In genomic region chrX:70508296-70508911, GRCh38 we compare ENCODE assay signal across 8 cellular contexts.
DNase-seq lines count a peak whose midpoint lies in the region; ATAC-seq lines count a peak whose summit lies in the region.

No MANE protein-coding gene starts in this region.

- no peaks in the 10 kb centered on the region for H3K4me1 ChIP-seq in mesenchymal stem cell (ENCODE audit: control insufficient read depth, insufficient read depth, low read depth, low read length)
- H3K4me1 ChIP-seq in effector memory CD4-positive, alpha-beta T cell (ENCODE audit: control insufficient read depth, insufficient read depth, low read length, poor library complexity, severe bottlenecking), result no peaks in the 10 kb centered on the region

- no peak overlapping the region for H3K4ac ChIP-seq in mesenchymal stem cell (ENCODE audit: low read depth in 1 of 2, low read length in 2 of 2)

- H2AK5ac ChIP-seq in mesenchymal stem cell (ENCODE audit: low read length, severe bottlenecking), result no peak overlapping the region

- H4K8ac ChIP-seq in mesenchymal stem cell (ENCODE audit: low read length), result peak overlapping the region; percentile 23

- H3K4me3 ChIP-seq in mesenchymal stem cell (ENCODE audit: insufficient read depth in 1 of 2, low read depth in 1 of 2, low read length in 2 of 2), result no peak overlapping the region
- no peak overlapping the region for H3K4me3 ChIP-seq in effector memory CD4-positive, alpha-beta T cell (ENCODE audit: insufficient read depth, low read depth, low read length, poor library complexity, severe bottlenecking)

- H2BK5ac ChIP-seq in mesenchymal stem cell (ENCODE audit: low read depth, low read length, poor library complexity, severe bottlenecking), result no peak overlapping the region

- H3K79me1 ChIP-seq in mesenchymal stem cell (replicated peaks; ENCODE audit: low read length, poor library complexity, severe bottlenecking), result no peaks in the 10 kb centered on the region

- no peaks in the 10 kb centered on the region for H3K9me3 Mint-ChIP-seq in T-helper 2 cell treated with Interferon-gamma antibody and Interleukin-4, amounts not matched to agents 5 μg/mL and 100 μg/mL, for 36 hours

- H3K27me3 ChIP-seq in mesenchymal stem cell (ENCODE audit: control insufficient read depth in 1 of 2, insufficient read depth in 1 of 2, low read length in 2 of 2), result peaks cover 0 to 51% of the 10 kb centered on the region in 2 experiments
- H3K27me3 ChIP-seq in effector memory CD4-positive, alpha-beta T cell (replicated peaks; ENCODE audit: control insufficient read depth, insufficient read depth, low read length, poor library complexity, severe bottlenecking), result no peaks in the 10 kb centered on the region

- no peak overlapping the region for H3K18ac ChIP-seq in mesenchymal stem cell (ENCODE audit: low read depth in 1 of 2, low read length in 2 of 2)

- WGBS in mesenchymal stem cell, result 12% methylated on average over 3 of the region's 6 CpGs

- H3K23ac ChIP-seq in mesenchymal stem cell (ENCODE audit: low read length in 2 of 2), result no peak overlapping the region

- no peak overlapping the region for H2BK15ac ChIP-seq in mesenchymal stem cell (ENCODE audit: low read depth, poor library complexity, severe bottlenecking)

- peaks cover 0 to 7% of the 10 kb centered on the region in 2 experiments for H3K36me3 ChIP-seq in mesenchymal stem cell (ENCODE audit: control insufficient read depth in 1 of 2, insufficient read depth in 2 of 2, low read depth in 1 of 2, low read length in 2 of 2)
- no peaks in the 10 kb centered on the region for H3K36me3 ChIP-seq in effector memory CD4-positive, alpha-beta T cell (ENCODE audit: control insufficient read depth, insufficient read depth, low read length)

- no peak overlapping the region for H3K27ac ChIP-seq in mesenchymal stem cell (ENCODE audit: low read length, poor library complexity, severe bottlenecking)
- H3K27ac ChIP-seq in effector memory CD4-positive, alpha-beta T cell (ENCODE audit: insufficient read depth, low read length, poor library complexity, severe bottlenecking), result no peak overlapping the region

- intact Hi-C loops in left ventricle myocardium superior (cut with micrococcal nuclease), result no loop called here

- H3K27me3 Mint-ChIP-seq in T-helper 2 cell treated with Interferon-gamma antibody and Interleukin-4, amounts not matched to agents 5 μg/mL and 100 μg/mL, for 36 hours (ENCODE audit: low read depth), result no peaks in the 10 kb centered on the region

- no peak overlapping the region for H2BK120ac ChIP-seq in mesenchymal stem cell (ENCODE audit: low read depth, low read length)

- H3K27ac Mint-ChIP-seq in T-helper 2 cell treated with Interferon-gamma antibody and Interleukin-4, amounts not matched to agents 5 μg/mL and 100 μg/mL, for 36 hours, result peak overlapping the region; percentile 27

- no peaks in the 10 kb centered on the region for H3K36me3 Mint-ChIP-seq in T-helper 2 cell treated with Interferon-gamma antibody and Interleukin-4, amounts not matched to agents 5 μg/mL and 100 μg/mL, for 36 hours (ENCODE audit: low read depth)

- H3K4me2 ChIP-seq in mesenchymal stem cell (ENCODE audit: low read length, poor library complexity, severe bottlenecking), result no peak overlapping the region

- H2AFZ ChIP-seq in mesenchymal stem cell (ENCODE audit: low read depth, low read length), result no peak overlapping the region

- no peak overlapping the region for H3K14ac ChIP-seq in mesenchymal stem cell (ENCODE audit: low read length in 2 of 2)

- ATAC-seq in activated CD4-positive, CD25-positive, alpha-beta regulatory T cell treated with anti-CD3 and anti-CD28 coated beads, Interleukin-2, amount 50 U/mL, for 24 hours, result peak; percentile 28 to 46
- ATAC-seq in HG03039 (IDR thresholded peaks at IDR 0.05; ENCODE audit: unreplicated experiment) (peak; percentile 46), left ventricle myocardium superior (no peak)

- peak overlapping the region; percentile 8 for H3K4me3 Mint-ChIP-seq in T-helper 2 cell treated with Interferon-gamma antibody and Interleukin-4, amounts not matched to agents 5 μg/mL and 100 μg/mL, for 36 hours

- no peaks in the 10 kb centered on the region for H3K9me3 ChIP-seq in mesenchymal stem cell (ENCODE audit: control insufficient read depth, low read length)
- H3K9me3 ChIP-seq in effector memory CD4-positive, alpha-beta T cell (ENCODE audit: control insufficient read depth, low read length), result no peaks in the 10 kb centered on the region

- peaks cover 27% of the 10 kb centered on the region for H3K4me1 Mint-ChIP-seq in T-helper 2 cell treated with Interferon-gamma antibody and Interleukin-4, amounts not matched to agents 5 μg/mL and 100 μg/mL, for 36 hours (ENCODE audit: low read depth)

- no peak overlapping the region for H2BK12ac ChIP-seq in mesenchymal stem cell (ENCODE audit: low read length in 2 of 2)

- H3K9ac ChIP-seq in mesenchymal stem cell (ENCODE audit: low read length), result no peak overlapping the region

- H4K91ac ChIP-seq in mesenchymal stem cell (ENCODE audit: low read length), result no peak overlapping the region

- no peak for DNase-seq in activated CD4-positive, CD25-positive, alpha-beta regulatory T cell (lab: John Stamatoyannopoulos, UW)
- peak; percentile 31 for DNase-seq in T-helper 2 cell treated with Interferon-gamma antibody and Interleukin-4, amounts not matched to agents 5 μg/mL and 100 μg/mL, for 36 hours (ENCODE audit: low spot score)
- DNase-seq in mesenchymal stem cell (peak; percentile 1), GM19238 (ENCODE audit: insufficient read length, low spot score) (no peak), left ventricle myocardium superior (no peak)
- no peak for DNase-seq in effector memory CD4-positive, alpha-beta T cell

Comparison
In these comparisons a context has a peak if more than half of its experiments do, and no peak if none do; other contexts are left out.
1. DNase-seq: peak in T-helper 2 cell treated with Interferon-gamma antibody and Interleukin-4, amounts not matched to agents 5 μg/mL and 100 μg/mL, for 36 hours (single experiment) and mesenchymal stem cell (single experiment); none in activated CD4-positive, CD25-positive, alpha-beta regulatory T cell (0 of 4), effector memory CD4-positive, alpha-beta T cell (0 of 3), GM19238 (single experiment) and left ventricle myocardium superior (single experiment).